Comparison of ENCODE assay signal across 8 cellular contexts in genomic region chr17:75393523-75394331, GRCh38. TPM values are rescaled to one million over a fixed set of nuclear protein-coding genes. Genes with fewer than 3 reads are reported as not detected.
A peak's percentile ranks its signal among the peaks of the same experiment; 100 is the strongest.
DNase-seq lines count a peak whose midpoint lies in the region; ATAC-seq lines count a peak whose summit lies in the region.

No MANE protein-coding gene starts in this region.

- DNase-seq in DMS 273 (lab: John Stamatoyannopoulos, UW; ENCODE audit: unreplicated experiment) (peak; percentile 99), Kasumi-1 (lab: John Stamatoyannopoulos, UW) (peak; percentile 100), RPMI7951 (ENCODE audit: low read depth) (peak; percentile 98), fibroblast of peridontal ligament (ENCODE audit: extremely low read depth) (peak; percentile 97)
- peak; percentile 45 to 91 (median 63) for DNase-seq in naive thymus-derived CD8-positive, alpha-beta T cell

- H3K36me3 Mint-ChIP-seq in activated T-helper 17 cell treated with anti-CD3 and anti-CD28 coated beads, Interleukin-2, amount 50 U/mL, for 72 hours (ENCODE audit: low read depth), result peaks cover 82% of the 10 kb centered on the region
- peaks cover 0 to 47% (median 0%) of the 10 kb centered on the region in 3 donors for H3K36me3 Mint-ChIP-seq in naive thymus-derived CD8-positive, alpha-beta T cell
- H3K36me3 Mint-ChIP-seq in stimulated activated memory B cell treated with anti-CD40 and anti-IgM and Interleukin-4, amounts not matched to agents 10 μg/mL and 1 μg/mL and 100 μg/mL, for 72 hours, result peaks cover 53% of the 10 kb centered on the region

- H3K4me3 Mint-ChIP-seq in activated T-helper 17 cell treated with anti-CD3 and anti-CD28 coated beads, Interleukin-2, amount 50 U/mL, for 72 hours, result peak overlapping the region; percentile 96
- peak overlapping the region; percentile 85 to 98 (median 94) for H3K4me3 Mint-ChIP-seq in naive thymus-derived CD8-positive, alpha-beta T cell
- H3K4me3 Mint-ChIP-seq in stimulated activated memory B cell treated with anti-CD40 and anti-IgM and Interleukin-4, amounts not matched to agents 10 μg/mL and 1 μg/mL and 100 μg/mL, for 72 hours, result peak overlapping the region; percentile 84

- POLR2A ChIA-PET in naive thymus-derived CD8-positive, alpha-beta T cell (lab: Charles Lee), result interaction anchor here (0.6 to 2.7 kb wide), 10 partner anchors 11 to 132 kb away, joined by 3 to 29 read pairs (median 3); partner anchors contain the start of genes GGA3, GRB2, MIF4GD and MRPS7

- ATAC-seq in GM21723 (IDR thresholded peaks at IDR 0.05; ENCODE audit: unreplicated experiment), result peak; percentile 70
- peak; percentile 97 for ATAC-seq in activated T-helper 17 cell treated with anti-CD3 and anti-CD28 coated beads, Interleukin-2, amount 50 U/mL, for 72 hours (replicated peaks)
- peak; percentile 86 to 94 for ATAC-seq in naive thymus-derived CD8-positive, alpha-beta T cell
- ATAC-seq in stimulated activated memory B cell treated with anti-CD40 and anti-IgM and Interleukin-4, amounts not matched to agents 10 μg/mL and 1 μg/mL and 100 μg/mL, for 72 hours, result peak; percentile 99

- no peaks in the 10 kb centered on the region for H3K9me3 Mint-ChIP-seq in activated T-helper 17 cell treated with anti-CD3 and anti-CD28 coated beads, Interleukin-2, amount 50 U/mL, for 72 hours
- H3K9me3 Mint-ChIP-seq in naive thymus-derived CD8-positive, alpha-beta T cell, result no peaks in the 10 kb centered on the region
- no peaks in the 10 kb centered on the region for H3K9me3 Mint-ChIP-seq in stimulated activated memory B cell treated with anti-CD40 and anti-IgM and Interleukin-4, amounts not matched to agents 10 μg/mL and 1 μg/mL and 100 μg/mL, for 72 hours

- no peaks in the 10 kb centered on the region for H3K27me3 Mint-ChIP-seq in activated T-helper 17 cell treated with anti-CD3 and anti-CD28 coated beads, Interleukin-2, amount 50 U/mL, for 72 hours
- H3K27me3 Mint-ChIP-seq in naive thymus-derived CD8-positive, alpha-beta T cell, result no peaks in the 10 kb centered on the region
- H3K27me3 Mint-ChIP-seq in stimulated activated memory B cell treated with anti-CD40 and anti-IgM and Interleukin-4, amounts not matched to agents 10 μg/mL and 1 μg/mL and 100 μg/mL, for 72 hours, result no peaks in the 10 kb centered on the region

- H3K27ac Mint-ChIP-seq in activated T-helper 17 cell treated with anti-CD3 and anti-CD28 coated beads, Interleukin-2, amount 50 U/mL, for 72 hours, result peak overlapping the region; percentile 87
- peak overlapping the region; percentile 83 to 93 (median 89) for H3K27ac Mint-ChIP-seq in naive thymus-derived CD8-positive, alpha-beta T cell
- H3K27ac Mint-ChIP-seq in stimulated activated memory B cell treated with anti-CD40 and anti-IgM and Interleukin-4, amounts not matched to agents 10 μg/mL and 1 μg/mL and 100 μg/mL, for 72 hours, result peak overlapping the region; percentile 69

- H3K4me1 Mint-ChIP-seq in activated T-helper 17 cell treated with anti-CD3 and anti-CD28 coated beads, Interleukin-2, amount 50 U/mL, for 72 hours, result peaks cover 59% of the 10 kb centered on the region
- H3K4me1 Mint-ChIP-seq in naive thymus-derived CD8-positive, alpha-beta T cell, result peaks cover 38 to 89% (median 85%) of the 10 kb centered on the region in 4 donors
- H3K4me1 Mint-ChIP-seq in stimulated activated memory B cell treated with anti-CD40 and anti-IgM and Interleukin-4, amounts not matched to agents 10 μg/mL and 1 μg/mL and 100 μg/mL, for 72 hours, result peaks cover 89% of the 10 kb centered on the region

RNA-seq across cellular contexts. Expression of gene GRB2, which starts 11.8 kb away (rescaled TPM):
- 75.1 and 82.3 TPM in 2 replicates for total RNA-seq in RPMI7951 (2014; rRNA removed; shearing (Covaris generic))
- 100 to 1,000 TPM; 141 to 163 TPM for total RNA-seq in activated T-helper 17 cell treated with anti-CD3 and anti-CD28 coated beads, Interleukin-2, amount 50 U/mL, for 72 hours
- 100 to 1,000 TPM; 143 to 145 TPM for total RNA-seq in naive thymus-derived CD8-positive, alpha-beta T cell
- 100 to 1,000 TPM; 130 to 162 (median 154) TPM for polyA plus RNA-seq in naive thymus-derived CD8-positive, alpha-beta T cell

Comparison
In these comparisons a context has a peak if more than half of its experiments do, and no peak if none do; other contexts are left out.
1. Peak in every context shown above with its lines: DNase-seq and ATAC-seq.